1 cellular context compared by ENCODE assay signal in genomic region chr4:54781771-54782170, GRCh38.
TF ChIP-seq lines count a peak whose summit lies in the region.

No MANE protein-coding gene starts in this region.

TF ChIP-seq in HepG2, 621 proteins besides CTCF, POLR2A, EP300 and RAD21 (continued from another document):
- TF ChIP-seq ZNF407 (CRISPR knock-in tag; IDR thresholded peaks at IDR 0.05; ENCODE audit: not compliant biosample characterization) (no peak), SAFB2 (CRISPR knock-in tag; IDR thresholded peaks at IDR 0.05; ENCODE audit: borderline replicate concordance, low read depth) (no peak), ZNF24 (IDR thresholded peaks at IDR 0.05) (no peak), CREM (IDR thresholded peaks at IDR 0.05) (no peak), CREM (CRISPR knock-in tag; IDR thresholded peaks at IDR 0.05) (no peak), ARID5B (CRISPR knock-in tag; IDR thresholded peaks at IDR 0.05) (no peak), HMGA1 (CRISPR knock-in tag; conservative IDR thresholded peaks at IDR 0.05) (no peak), IRF9 (CRISPR knock-in tag; IDR thresholded peaks at IDR 0.05; ENCODE audit: borderline replicate concordance) (no peak), ZNF776 (CRISPR knock-in tag; IDR thresholded peaks at IDR 0.05) (no peak), ZNF761 (CRISPR knock-in tag; conservative IDR thresholded peaks at IDR 0.05) (no peak), ZSCAN5A (CRISPR knock-in tag; IDR thresholded peaks at IDR 0.05; ENCODE audit: borderline replicate concordance) (no peak), AHDC1 (CRISPR knock-in tag; IDR thresholded peaks at IDR 0.05; ENCODE audit: borderline replicate concordance) (no peak), SNRNP70 (IDR thresholded peaks at IDR 0.05; ENCODE audit: low read depth, low read length) (no peak), ZC3H4 (CRISPR knock-in tag; IDR thresholded peaks at IDR 0.05; ENCODE audit: borderline replicate concordance) (no peak), TBL1XR1 (IDR thresholded peaks at IDR 0.05; ENCODE audit: borderline replicate concordance, low read length, partially characterized antibody) (no peak), PHF5A (CRISPR knock-in tag; IDR thresholded peaks at IDR 0.05; ENCODE audit: low read depth, unreplicated experiment) (no peak), ZUFSP (CRISPR knock-in tag; IDR thresholded peaks at IDR 0.05; ENCODE audit: borderline replicate concordance) (no peak), KMT2A (CRISPR knock-in tag; IDR thresholded peaks at IDR 0.05) (no peak), WIZ (CRISPR knock-in tag; IDR thresholded peaks at IDR 0.05) (no peak)
